1 cellular context compared by ENCODE assay signal in the genomic region with DNA sequence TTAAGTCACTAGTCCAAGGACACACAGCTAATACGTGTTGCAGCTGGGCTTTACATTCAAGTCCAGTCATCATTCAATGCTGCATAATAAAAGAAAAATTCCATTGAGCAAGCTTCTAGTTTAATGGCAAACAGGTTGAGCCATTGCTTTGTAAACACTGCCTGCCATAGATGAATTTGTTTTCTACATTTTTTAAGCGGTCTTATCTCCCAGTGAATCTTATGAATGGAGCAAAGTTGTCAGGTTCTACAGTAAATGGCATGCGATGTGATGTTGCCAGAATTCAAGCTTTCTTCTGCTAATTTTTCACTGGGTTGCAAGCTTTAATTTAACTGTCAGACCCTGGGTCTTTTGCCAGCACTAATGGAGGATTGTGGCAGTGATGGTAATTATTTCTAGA.
TF ChIP-seq lines count a peak whose summit lies in the region.

No MANE protein-coding gene starts in this region.

TF ChIP-seq in K562, 482 proteins besides CTCF, POLR2A, EP300 and RAD21 (continued from another document):
- TF ChIP-seq, protein P1, sequence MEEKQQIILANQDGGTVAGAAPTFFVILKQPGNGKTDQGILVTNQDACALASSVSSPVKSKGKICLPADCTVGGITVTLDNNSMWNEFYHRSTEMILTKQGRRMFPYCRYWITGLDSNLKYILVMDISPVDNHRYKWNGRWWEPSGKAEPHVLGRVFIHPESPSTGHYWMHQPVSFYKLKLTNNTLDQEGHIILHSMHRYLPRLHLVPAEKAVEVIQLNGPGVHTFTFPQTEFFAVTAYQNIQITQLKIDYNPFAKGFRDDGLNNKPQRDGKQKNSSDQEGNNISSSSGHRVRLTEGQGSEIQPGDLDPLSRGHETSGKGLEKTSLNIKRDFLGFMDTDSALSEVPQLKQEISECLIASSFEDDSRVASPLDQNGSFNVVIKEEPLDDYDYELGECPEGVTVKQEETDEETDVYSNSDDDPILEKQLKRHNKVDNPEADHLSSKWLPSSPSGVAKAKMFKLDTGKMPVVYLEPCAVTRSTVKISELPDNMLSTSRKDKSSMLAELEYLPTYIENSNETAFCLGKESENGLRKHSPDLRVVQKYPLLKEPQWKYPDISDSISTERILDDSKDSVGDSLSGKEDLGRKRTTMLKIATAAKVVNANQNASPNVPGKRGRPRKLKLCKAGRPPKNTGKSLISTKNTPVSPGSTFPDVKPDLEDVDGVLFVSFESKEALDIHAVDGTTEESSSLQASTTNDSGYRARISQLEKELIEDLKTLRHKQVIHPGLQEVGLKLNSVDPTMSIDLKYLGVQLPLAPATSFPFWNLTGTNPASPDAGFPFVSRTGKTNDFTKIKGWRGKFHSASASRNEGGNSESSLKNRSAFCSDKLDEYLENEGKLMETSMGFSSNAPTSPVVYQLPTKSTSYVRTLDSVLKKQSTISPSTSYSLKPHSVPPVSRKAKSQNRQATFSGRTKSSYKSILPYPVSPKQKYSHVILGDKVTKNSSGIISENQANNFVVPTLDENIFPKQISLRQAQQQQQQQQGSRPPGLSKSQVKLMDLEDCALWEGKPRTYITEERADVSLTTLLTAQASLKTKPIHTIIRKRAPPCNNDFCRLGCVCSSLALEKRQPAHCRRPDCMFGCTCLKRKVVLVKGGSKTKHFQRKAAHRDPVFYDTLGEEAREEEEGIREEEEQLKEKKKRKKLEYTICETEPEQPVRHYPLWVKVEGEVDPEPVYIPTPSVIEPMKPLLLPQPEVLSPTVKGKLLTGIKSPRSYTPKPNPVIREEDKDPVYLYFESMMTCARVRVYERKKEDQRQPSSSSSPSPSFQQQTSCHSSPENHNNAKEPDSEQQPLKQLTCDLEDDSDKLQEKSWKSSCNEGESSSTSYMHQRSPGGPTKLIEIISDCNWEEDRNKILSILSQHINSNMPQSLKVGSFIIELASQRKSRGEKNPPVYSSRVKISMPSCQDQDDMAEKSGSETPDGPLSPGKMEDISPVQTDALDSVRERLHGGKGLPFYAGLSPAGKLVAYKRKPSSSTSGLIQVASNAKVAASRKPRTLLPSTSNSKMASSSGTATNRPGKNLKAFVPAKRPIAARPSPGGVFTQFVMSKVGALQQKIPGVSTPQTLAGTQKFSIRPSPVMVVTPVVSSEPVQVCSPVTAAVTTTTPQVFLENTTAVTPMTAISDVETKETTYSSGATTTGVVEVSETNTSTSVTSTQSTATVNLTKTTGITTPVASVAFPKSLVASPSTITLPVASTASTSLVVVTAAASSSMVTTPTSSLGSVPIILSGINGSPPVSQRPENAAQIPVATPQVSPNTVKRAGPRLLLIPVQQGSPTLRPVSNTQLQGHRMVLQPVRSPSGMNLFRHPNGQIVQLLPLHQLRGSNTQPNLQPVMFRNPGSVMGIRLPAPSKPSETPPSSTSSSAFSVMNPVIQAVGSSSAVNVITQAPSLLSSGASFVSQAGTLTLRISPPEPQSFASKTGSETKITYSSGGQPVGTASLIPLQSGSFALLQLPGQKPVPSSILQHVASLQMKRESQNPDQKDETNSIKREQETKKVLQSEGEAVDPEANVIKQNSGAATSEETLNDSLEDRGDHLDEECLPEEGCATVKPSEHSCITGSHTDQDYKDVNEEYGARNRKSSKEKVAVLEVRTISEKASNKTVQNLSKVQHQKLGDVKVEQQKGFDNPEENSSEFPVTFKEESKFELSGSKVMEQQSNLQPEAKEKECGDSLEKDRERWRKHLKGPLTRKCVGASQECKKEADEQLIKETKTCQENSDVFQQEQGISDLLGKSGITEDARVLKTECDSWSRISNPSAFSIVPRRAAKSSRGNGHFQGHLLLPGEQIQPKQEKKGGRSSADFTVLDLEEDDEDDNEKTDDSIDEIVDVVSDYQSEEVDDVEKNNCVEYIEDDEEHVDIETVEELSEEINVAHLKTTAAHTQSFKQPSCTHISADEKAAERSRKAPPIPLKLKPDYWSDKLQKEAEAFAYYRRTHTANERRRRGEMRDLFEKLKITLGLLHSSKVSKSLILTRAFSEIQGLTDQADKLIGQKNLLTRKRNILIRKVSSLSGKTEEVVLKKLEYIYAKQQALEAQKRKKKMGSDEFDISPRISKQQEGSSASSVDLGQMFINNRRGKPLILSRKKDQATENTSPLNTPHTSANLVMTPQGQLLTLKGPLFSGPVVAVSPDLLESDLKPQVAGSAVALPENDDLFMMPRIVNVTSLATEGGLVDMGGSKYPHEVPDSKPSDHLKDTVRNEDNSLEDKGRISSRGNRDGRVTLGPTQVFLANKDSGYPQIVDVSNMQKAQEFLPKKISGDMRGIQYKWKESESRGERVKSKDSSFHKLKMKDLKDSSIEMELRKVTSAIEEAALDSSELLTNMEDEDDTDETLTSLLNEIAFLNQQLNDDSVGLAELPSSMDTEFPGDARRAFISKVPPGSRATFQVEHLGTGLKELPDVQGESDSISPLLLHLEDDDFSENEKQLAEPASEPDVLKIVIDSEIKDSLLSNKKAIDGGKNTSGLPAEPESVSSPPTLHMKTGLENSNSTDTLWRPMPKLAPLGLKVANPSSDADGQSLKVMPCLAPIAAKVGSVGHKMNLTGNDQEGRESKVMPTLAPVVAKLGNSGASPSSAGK (IDR thresholded peaks at IDR 0.05): no peak
